In genomic region chr7:130205084-130205947, GRCh38 we compare ENCODE assay signal across 8 cellular contexts. TPM values are rescaled to one million over a fixed set of nuclear protein-coding genes. Genes with fewer than 3 reads are reported as not detected.
DNase-seq lines count a peak whose midpoint lies in the region; ATAC-seq and TF ChIP-seq lines count a peak whose summit lies in the region.

Gene TMEM209, minus strand, starts transcription at chr7:130205406. Its CDS starts 31 bp downstream, at chr7:130205375.

- peak within 1 kb of the TSS; percentile 58 to 75 (median 74) for H3K4me3 ChIP-seq in heart right ventricle
- peak within 1 kb of the TSS; percentile 72 for H3K4me3 ChIP-seq in upper lobe of right lung

- 9 to 11% methylated on average over 44 of the region's 44 CpGs for WGBS in heart right ventricle, 2 donors

- H3K27ac ChIP-seq in heart right ventricle (peak within 1 kb of the TSS; percentile 18 to 94 (median 87)), upper lobe of right lung (peak within 1 kb of the TSS; percentile 91)

- in situ Hi-C loops in GM13976 (cut with MboI; ENCODE audit: low sequenced_read_pairs, unreplicated experiment), result no loop called here

- ATAC-seq in HG02870 (IDR thresholded peaks at IDR 0.05; ENCODE audit: unreplicated experiment) (peak; percentile 92), heart right ventricle (peak; percentile 98 to 100 (median 99)), upper lobe of right lung (peak; percentile 98)

- H3K9me3 ChIP-seq in heart right ventricle (no peaks in the 10 kb centered on the region), upper lobe of right lung (no peaks in the 10 kb centered on the region)

- H3K27me3 ChIP-seq in heart right ventricle (no peaks in the 10 kb centered on the region), upper lobe of right lung (no peaks in the 10 kb centered on the region)

- peaks cover 4 to 12% (median 6%) of the 10 kb centered on the region in 9 donors for H3K4me1 ChIP-seq in heart right ventricle
- H3K4me1 ChIP-seq in upper lobe of right lung, result peaks cover 8% of the 10 kb centered on the region

- DNase-seq in GM13976 (ENCODE audit: low spot score) (peak; percentile 98), NCI-H146 treated with DMSO at 0.1 percent for 48 hours (lab: John Stamatoyannopoulos, UW; ENCODE audit: unreplicated experiment) (peak; percentile 97), amniotic epithelial cell (ENCODE audit: low read depth) (peak; percentile 95), heart right ventricle (peak; percentile 95 to 96), posterior cingulate gyrus (peak; percentile 91 to 99 (median 94)), upper lobe of right lung (peak; percentile 97)

- intact Hi-C loops in T-helper 1 cell treated with Interleukin-12 subunit alpha and Interleukin-12 subunit beta and Interleukin-4 antibody, amounts not matched to agents 30 ng/mL and 1 ng/mL, for 36 hours (cut with micrococcal nuclease), result loop anchor here (1.0 to 10.0 kb wide), 10 partner anchors 135 to 981 kb away; partner anchors contain the start of genes AHCYL2, CEP41, COPG2 and KLHDC10
- intact Hi-C loops in heart right ventricle (cut with DNase I) (loop anchor here in 2 of 10 donors (5.0 to 10.0 kb wide), 2 partner anchors 131 to 462 kb away; partner anchors contain the start of genes COPG2 (in 1 of the 2) and KLHDC10 (in 1 of the 2)), posterior cingulate gyrus (cut with DNase I) (no loop called here), upper lobe of right lung (cut with DNase I) (no loop called here)

- H3K36me3 ChIP-seq in heart right ventricle (peaks cover 0 to 36% (median 15%) of the 10 kb centered on the region in 9 donors), upper lobe of right lung (peaks cover 34% of the 10 kb centered on the region)

- no peak for TF ChIP-seq CTCF in GM13976 (IDR thresholded peaks at IDR 0.05; ENCODE audit: borderline replicate concordance, control extremely low read depth, extremely low read depth, insufficient read depth, missing control alignments)
- no peak for TF ChIP-seq CTCF in heart right ventricle (IDR thresholded peaks at IDR 0.05)
- no peak for TF ChIP-seq CTCF in upper lobe of right lung (IDR thresholded peaks at IDR 0.05)

RNA-seq across cellular contexts. Expression of gene TMEM209, which starts in this region (rescaled TPM):
- 42.3 and 42.8 TPM in 2 replicates for total RNA-seq in T-helper 1 cell treated with Interleukin-12 subunit alpha and Interleukin-12 subunit beta and Interleukin-4 antibody, amounts not matched to agents 30 ng/mL and 1 ng/mL, for 36 hours
- total RNA-seq in heart right ventricle (10 to 100 TPM in 8 of 10 donors, 1 to 10 TPM in 2; 7.7 to 14.7 (median 12.6) TPM), upper lobe of right lung (18.3 TPM)
- polyA plus RNA-seq in heart right ventricle, result 1 to 10 TPM; 5.9 to 6.4 TPM

Comparison
In these comparisons a context has a peak if more than half of its experiments do, and no peak if none do; other contexts are left out.
1. Peak in every context shown above with its lines: DNase-seq, ATAC-seq, H3K4me3 ChIP-seq and H3K27ac ChIP-seq.